9 cellular contexts compared by ENCODE assay signal in genomic region chr20:31608256-31608980, GRCh38. TPM values are rescaled to one million over a fixed set of nuclear protein-coding genes. Genes with fewer than 3 reads are reported as not detected.
DNase-seq lines count a peak whose midpoint lies in the region; ATAC-seq and TF ChIP-seq lines count a peak whose summit lies in the region.
"Had no signal": no experiment of that assay in that cellular context is flagged by ENCODE, and none has a peak within 500 bp of the region (broad histone marks: within the 10 kb centered on the region; RNA-seq: fewer than 3 reads in every experiment).

No MANE protein-coding gene starts in this region.

- H3K4me1 Mint-ChIP-seq in natural killer cell = peaks cover 22 to 33% of the 10 kb centered on the region in 2 donors

- H3K36me3 ChIP-seq in kidney epithelial cell (ENCODE audit: control insufficient read depth, insufficient read depth, low read length) (no peaks in the 10 kb centered on the region), stomach (peaks cover 0 to 3% (median 0%) of the 10 kb centered on the region in 4 donors)

- H3K27ac Mint-ChIP-seq in natural killer cell = no peak overlapping the region

- intact Hi-C loops in stomach (cut with DNase I; ENCODE audit: low total_unique reads) (no loop called here), natural killer cell (cut with micrococcal nuclease) (no loop called here)

- no peaks in the 10 kb centered on the region for H3K9me3 Mint-ChIP-seq in natural killer cell

- H3K4me3 Mint-ChIP-seq in natural killer cell = no peak overlapping the region

- peaks cover 11 to 29% of the 10 kb centered on the region in 2 donors for H3K27me3 Mint-ChIP-seq in natural killer cell (ENCODE audit: low read depth in 2 of 2)

- DNase-seq in GM03348 (ENCODE audit: low spot score) (peak; percentile 76), NCI-H2171 (lab: John Stamatoyannopoulos, UW) (peak; percentile 99), T47D (ENCODE audit: low read depth in 1 of 2, low spot score in 1 of 2) (peak; percentile 55 to 93), kidney epithelial cell (ENCODE audit: low read depth) (peak; percentile 79), stomach (peak; percentile 92), natural killer cell (no peak)
- DNase-seq in activated effector memory CD4-positive, alpha-beta T cell treated with Interleukin-2 at 50 U/mL for 16 hours = no peak

- peak overlapping the region; percentile 75 to 96 (median 94) for H3K27ac ChIP-seq in stomach

- TF ChIP-seq EP300 in stomach (IDR thresholded peaks at IDR 0.05) = peak; percentile 68

- in situ Hi-C loops in T47D (cut with HindIII; ENCODE audit: low pct_unique_long_range_greater_than_20kb, low sequenced_read_pairs) = no loop called here

- H3K36me3 Mint-ChIP-seq in natural killer cell = no peaks in the 10 kb centered on the region

- H3K4me3 ChIP-seq in kidney epithelial cell (ENCODE audit: low read depth, low read length) = no peak overlapping the region
- H3K4me3 ChIP-seq in stomach = peak overlapping the region; percentile 24 to 84 (median 68)

- no peaks in the 10 kb centered on the region for H3K9me3 ChIP-seq in stomach

- WGBS in stomach, 5 donors = 9 to 27% (median 13%) methylated on average over 24 to 46 of the region's 46 CpGs

- H3K4me1 ChIP-seq in stomach = peaks cover 27 to 84% (median 81%) of the 10 kb centered on the region in 4 donors

- ATAC-seq in HG03280 (IDR thresholded peaks at IDR 0.05; ENCODE audit: unreplicated experiment) (no peak), natural killer cell (no peak)

- TF ChIP-seq POLR2A in stomach (IDR thresholded peaks at IDR 0.05) = no peak

- TF ChIP-seq CTCF in kidney epithelial cell (IDR thresholded peaks at IDR 0.05; ENCODE audit: insufficient read depth, low read length, poor library complexity, severe bottlenecking) = no peak
- no peak for TF ChIP-seq CTCF in stomach (IDR thresholded peaks at IDR 0.05)
- no peak for TF ChIP-seq CTCF in natural killer cell (IDR thresholded peaks at IDR 0.05)

- no peaks in the 10 kb centered on the region for H3K27me3 ChIP-seq in kidney epithelial cell (ENCODE audit: control insufficient read depth, insufficient read depth, low read length)
- peaks cover 0 to 18% (median 5%) of the 10 kb centered on the region in 3 donors for H3K27me3 ChIP-seq in stomach

RNA-seq across cellular contexts. Expression of gene ID1, which starts 3.3 kb away (rescaled TPM):
- total RNA-seq in kidney epithelial cell (27.5 and 32.1 TPM in 2 replicates), stomach (100 to 1,000 TPM; 315 to 475 (median 378) TPM), natural killer cell (10 to 100 TPM in 1 of 3 donors, 1 to 10 TPM in 2; 5.6 to 10.1 (median 6.4) TPM)
- polyA plus RNA-seq in stomach = 100 to 1,000 TPM; 168 to 585 (median 350) TPM

RNA-seq across cellular contexts. Expression of gene COX4I2, which starts 29.3 kb away (rescaled TPM):
- 0.25 TPM in 1 of 2 replicates, not detected in the other for total RNA-seq in kidney epithelial cell
- 1 to 10 TPM in 2 of 5 donors, not detected in 3; 1.8 to 4.2 TPM for total RNA-seq in stomach
- 1 to 10 TPM; 1.8 to 6.7 (median 4.8) TPM for polyA plus RNA-seq in stomach
- total RNA-seq in natural killer cell = not detected
- total RNA-seq: mononuclear cell had no signal

Comparison
In these comparisons a context has a peak if more than half of its experiments do, and no peak if none do; other contexts are left out.
1. DNase-seq: peak in GM03348 (single experiment), NCI-H2171 (single experiment), T47D (2 of 2), kidney epithelial cell (single experiment) and stomach (single experiment); none in activated effector memory CD4-positive, alpha-beta T cell treated with Interleukin-2 at 50 U/mL for 16 hours (single experiment) and natural killer cell (single experiment).